Comparison of ENCODE assay signal across 17 cellular contexts in the genomic region with DNA sequence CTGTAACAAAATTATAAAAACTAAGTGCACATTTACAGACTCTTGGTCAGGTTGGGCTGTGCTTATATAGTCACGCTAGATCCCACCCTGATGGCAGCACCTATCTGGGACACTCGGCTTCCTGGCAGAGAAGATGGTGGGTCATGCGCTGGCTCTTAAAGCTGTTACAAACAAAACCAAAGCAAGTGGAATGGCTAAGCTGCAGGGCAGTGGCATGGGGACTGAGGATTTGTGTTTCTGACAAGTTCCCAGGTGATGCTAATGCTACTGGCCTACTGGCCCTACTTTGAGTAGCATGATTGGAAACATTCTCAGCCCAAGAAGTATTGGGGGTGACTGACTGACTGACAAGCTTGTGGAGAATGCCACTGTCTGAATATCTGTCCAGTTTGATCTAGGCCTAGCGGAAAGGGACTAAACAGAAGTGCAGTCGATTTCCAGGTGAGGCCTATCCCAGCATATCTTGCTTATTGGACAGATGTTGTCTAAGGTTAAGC. TPM values are rescaled to one million over a fixed set of nuclear protein-coding genes. Genes with fewer than 3 reads are reported as not detected.
A peak's percentile ranks its signal among the peaks of the same experiment; 100 is the strongest.
DNase-seq lines count a peak whose midpoint lies in the region; ATAC-seq, FAIRE-seq and TF ChIP-seq lines count a peak whose summit lies in the region.
"Had no signal": no experiment of that assay in that cellular context is flagged by ENCODE, and none has a peak within 500 bp of the region (broad histone marks: within the 10 kb centered on the region; RNA-seq: fewer than 3 reads in every experiment).

No MANE protein-coding gene starts in this region.

- no peak overlapping the region for H4K91ac ChIP-seq in H9 (ENCODE audit: insufficient read length, low read depth, low read length)

- POLR2A ChIA-PET in K562 (lab: Yijun Ruan, JAX) = interaction anchor here (3.4 kb wide), 1 partner anchor 8 kb away, joined by 29 read pairs; a partner anchor contains a TSS

- DNase-seq in H9 (peak; percentile 37), K562 (ENCODE audit: extremely low read depth in 1 of 4, low spot score in 3 of 4) (peak in 1 of 4 experiments; percentile 16), NCI-H2227 treated with DMSO at 0.1 percent for 48 hours (lab: John Stamatoyannopoulos, UW) (no peak)
- DNase-seq: activated CD4-positive, CD25-positive, alpha-beta regulatory T cell; activated naive CD4-positive, alpha-beta T cell; COR-L47; GDM1; mesenchymal stem cell; NCI-H1092; NCI-H69 had no signal

- H3K9ac ChIP-seq in H9 (ENCODE audit: extremely low read depth, insufficient read length, low read length) (no peak overlapping the region), K562 (ENCODE audit: insufficient read depth in 1 of 2, low read depth in 2 of 2, low read length in 2 of 2) (no peak overlapping the region)

- CTCF ChIA-PET in K562 (lab: Yijun Ruan, JAX; ENCODE audit: low intra/inter-chr PET ratio) = no interaction called here

- H4K20me1 ChIP-seq in H9 (ENCODE audit: control insufficient read depth, insufficient read depth, insufficient read length) = no peaks in the 10 kb centered on the region
- peaks cover 1% of the 10 kb centered on the region; the same call in 1 of the 2 replicates for H4K20me1 ChIP-seq in K562 (replicated peaks; ENCODE audit: control insufficient read depth, insufficient read depth, low read length)

- peaks cover 0 to under 1% of the 10 kb centered on the region in 2 experiments; a peak in 2 of 4 replicates for H3K4me1 Mint-ChIP-seq in H9

- in situ Hi-C loops in K562 (cut with MboI) = no loop called here

- H4K8ac ChIP-seq in H9 (replicated peaks; ENCODE audit: insufficient read length, low read depth, low read length) = no peak overlapping the region

- peaks cover under 1% of the 10 kb centered on the region; the same call in 1 of the 2 replicates for H3K79me2 ChIP-seq in H9 (ENCODE audit: insufficient read depth, low read length)
- peaks cover 19% of the 10 kb centered on the region for H3K79me2 ChIP-seq in K562 (ENCODE audit: control insufficient read depth, insufficient read depth, low read length)

- peak overlapping the region in 2 of 3 experiments; percentile 82 to 95; a peak in 4 of 7 replicates for H3K27ac Mint-ChIP-seq in H9

- no peak overlapping the region for H3K56ac ChIP-seq in H9 (ENCODE audit: insufficient read length, low read depth, low read length)

- no peak overlapping the region for H3K4me3 ChIP-seq in K562
- H3K4me3 ChIP-seq: coronary artery, esophagus muscularis mucosa had no signal

- no peaks in the 10 kb centered on the region for H3K23me2 ChIP-seq in H9 (ENCODE audit: insufficient read length, low read depth, low read length, poor library complexity, severe bottlenecking)

- H3K27me3 ChIP-seq in H9 (ENCODE audit: insufficient read depth, low read length) (no peaks in the 10 kb centered on the region), K562 (ENCODE audit: control insufficient read depth in 2 of 2, insufficient read depth in 2 of 2, low read length in 2 of 2) (no peaks in the 10 kb centered on the region)
- H3K27me3 ChIP-seq: esophagus muscularis mucosa had no signal

- no peak overlapping the region for H2BK15ac ChIP-seq in H9 (ENCODE audit: low read depth, low read length)

- H3K4me1 ChIP-seq in H9 (ENCODE audit: insufficient read depth, low read length) = no peaks in the 10 kb centered on the region
- H3K4me1 ChIP-seq in K562 (replicated peaks in 1 of 2; ENCODE audit: control insufficient read depth in 2 of 2, insufficient read depth in 2 of 2, low read length in 2 of 2) = peaks cover 0 to 3% of the 10 kb centered on the region in 2 experiments; a peak in 1 of 5 replicates

- intact Hi-C loops in K562 (cut with micrococcal nuclease) = no loop called here

- no peak overlapping the region for H2AK5ac ChIP-seq in H9 (ENCODE audit: insufficient read length, low read length)

- no peak overlapping the region for H2BK12ac ChIP-seq in H9 (ENCODE audit: insufficient read length, low read depth, low read length)

- ATAC-seq in K562 = peak; percentile 66
- ATAC-seq in GM18870 (IDR thresholded peaks at IDR 0.05; ENCODE audit: unreplicated experiment) = no peak
- no peak for ATAC-seq in HG02588 (IDR thresholded peaks at IDR 0.05; ENCODE audit: unreplicated experiment)

- peaks cover 28 to 52% (median 40%) of the 10 kb centered on the region in 3 experiments for H3K36me3 Mint-ChIP-seq in H9 (ENCODE audit: insufficient read depth in 1 of 3, low read depth in 3 of 3)

- H4K5ac ChIP-seq in H9 (ENCODE audit: insufficient read length, low read depth, low read length) = no peak overlapping the region

- WGBS in H9 (ENCODE audit: extremely low coverage, insufficient read length, low lambda C conversion rate) = no CpG with 5 or more reads among the region's 5 CpGs
- WGBS in K562 (ENCODE audit: insufficient coverage, low coverage, missing lambda C conversion rate) = 76% methylated on average over 5 of the region's 5 CpGs

- H3K9me3 Mint-ChIP-seq in H9 = no peaks in the 10 kb centered on the region

- no peak overlapping the region for H3T11ph ChIP-seq in H9 (ENCODE audit: low read length)

- no peak overlapping the region for H2BK5ac ChIP-seq in H9 (ENCODE audit: insufficient read length, low read length)

- TF ChIP-seq CTCF in 22Rv1 (IDR thresholded peaks at IDR 0.05) (no peak), H9 (conservative IDR thresholded peaks at IDR 0.05) (no peak), K562 (IDR thresholded peaks at IDR 0.05 in 2 of 3, conservative IDR thresholded peaks at IDR 0.05 in 1 of 3; ENCODE audit: insufficient read depth in 2 of 3, low read depth in 1 of 3, low read length in 3 of 3) (no peak)

- H3K4me3 Mint-ChIP-seq in H9 = no peak overlapping the region

- no TSS peak for BruUV-seq in K562 (replicated peaks; lab: Mats Ljungman, UMichigan)

- peaks cover 52% of the 10 kb centered on the region for H3K36me3 ChIP-seq in K562 (ENCODE audit: control insufficient read depth, insufficient read depth, low read length)

- TF ChIP-seq RAD21 in K562 (CRISPR knock-in tag; conservative IDR thresholded peaks at IDR 0.05 in 1 of 2, IDR thresholded peaks at IDR 0.05 in 1 of 2) = no peak

- H3K4me2 ChIP-seq in H9 (ENCODE audit: insufficient read depth, insufficient read length, low read length) (no peak overlapping the region), K562 (ENCODE audit: insufficient read depth, low read length) (no peak overlapping the region)

- peak; percentile 58; the same call in 1 of the 2 replicates for TF ChIP-seq POLR2A in K562 (conservative IDR thresholded peaks at IDR 0.05)

- no peak overlapping the region for H3K23ac ChIP-seq in H9 (ENCODE audit: insufficient read length, low read depth, low read length)

- no peak overlapping the region for H2BK20ac ChIP-seq in H9 (ENCODE audit: low read depth, low read length, poor library complexity, severe bottlenecking)

- H3K9me1 ChIP-seq in K562 (ENCODE audit: control insufficient read depth, insufficient read depth, low read length) = no peaks in the 10 kb centered on the region

- TF ChIP-seq EP300 in K562 (IDR thresholded peaks at IDR 0.05; ENCODE audit: low read length) = no peak

- no peaks in the 10 kb centered on the region for H3K9me3 ChIP-seq in H9 (ENCODE audit: control insufficient read depth, low read depth, low read length)
- H3K9me3 ChIP-seq in K562 (replicated peaks; ENCODE audit: control insufficient read depth, insufficient read depth, low read depth, low read length) = no peaks in the 10 kb centered on the region
- H3K9me3 ChIP-seq: esophagus muscularis mucosa had no signal

- FAIRE-seq in K562 (lab: Jason Lieb, UNC) = peak; percentile 42
- FAIRE-seq: astrocyte had no signal

- H3K4ac ChIP-seq in H9 (ENCODE audit: low read depth, low read length) = no peak overlapping the region

- H3K27me3 Mint-ChIP-seq in H9 (ENCODE audit: low read depth) = no peaks in the 10 kb centered on the region; the same call in 1 of the 2 replicates

- H3K14ac ChIP-seq in H9 (ENCODE audit: insufficient read depth, low read length) = no peak overlapping the region

- no peak overlapping the region for H2AFZ ChIP-seq in H9 (ENCODE audit: low read length)
- H2AFZ ChIP-seq in K562 (ENCODE audit: low read depth, low read length) = no peak overlapping the region

- H3K27ac ChIP-seq in 22Rv1 (peak overlapping the region; percentile 68), H9 (ENCODE audit: insufficient read length, low read depth, low read length) (no peak overlapping the region), K562 (ENCODE audit: extremely low read depth, low read depth, low read length) (no peak overlapping the region)
- H3K27ac ChIP-seq: coronary artery had no signal

- no peak overlapping the region for H3K18ac ChIP-seq in H9 (ENCODE audit: insufficient read length, low read depth, low read length)

- H3K79me1 ChIP-seq in H9 (ENCODE audit: insufficient read depth, low read depth, low read length, poor library complexity, severe bottlenecking) = no peaks in the 10 kb centered on the region

- H2BK120ac ChIP-seq in H9 (ENCODE audit: low read depth, low read length, poor library complexity, severe bottlenecking) = no peak overlapping the region

RNA-seq across cellular contexts. Expression of a gene that starts 8.3 kb away (rescaled TPM):
- total RNA-seq in H9 (2021) = 861 and 876 TPM in 2 replicates
- total RNA-seq in K562 (2011; cell fraction: chromatin; rRNA removed; ENCODE audit: low replicate concordance) = 52.4 and 105 TPM in 2 replicates
- total RNA-seq in K562 (2011; cell fraction: nucleolus; rRNA removed) = 77.4 and 82.7 TPM in 2 replicates
- total RNA-seq in K562 (2011; cell fraction: nucleoplasm; rRNA removed) = 133 and 210 TPM in 2 replicates
- total RNA-seq in K562 (2014; rRNA removed) = 500 and 534 TPM in 2 replicates
- 775 and 842 TPM in 2 replicates for total RNA-seq in K562 (2014; rRNA removed; fragmentation: Illumina TruSeq; extraction: Trizol)
- total RNA-seq in K562 (2015; rRNA removed; fragmentation: Illumina TruSeq; extraction: Trizol) = 754 and 814 TPM in 2 replicates
- 808 and 883 TPM in 2 replicates for total RNA-seq in K562 (2021)
- 761 and 848 TPM in 2 replicates for polyA plus RNA-seq in K562 (2011; rRNA removed)
- polyA plus RNA-seq in K562 (2011; cell fraction: cytosol; rRNA removed) = 199 and 413 TPM in 2 replicates
- polyA plus RNA-seq in K562 (2011; cell fraction: nucleus; rRNA removed) = 206 and 312 TPM in 2 replicates
- 1,014 and 1,078 TPM in 2 replicates for polyA plus RNA-seq in K562 (2012)
- 1,456 and 1,637 TPM in 2 replicates for polyA plus RNA-seq in K562 (2014; fragmentation: Illumina TruSeq; extraction: Trizol)
- 1,000 to 10,000 TPM; 1,000 to 1,004 TPM for polyA plus RNA-seq in K562 (2014; fragmentation: Nextera tagmentation; extraction: Ambion mirVana)
- polyA plus RNA-seq in K562 (2014; rRNA removed) = 860 and 925 TPM in 2 replicates
- 882 and 931 TPM in 2 replicates for polyA minus RNA-seq in K562 (2011; rRNA and poly(A)+ RNA removed)
- polyA minus RNA-seq in K562 (2011; cell fraction: cytosol; rRNA and poly(A)+ RNA removed) = 300 and 339 TPM in 2 replicates
- polyA minus RNA-seq in K562 (2011; cell fraction: nucleus; rRNA and poly(A)+ RNA removed) = 52.6 and 126 TPM in 2 replicates

RNA-seq across cellular contexts. Expression of a gene that starts 57.9 kb away (rescaled TPM):
- 0.20 and 0.31 TPM in 2 replicates for total RNA-seq in H9 (2021)
- total RNA-seq in K562 (2011; cell fraction: chromatin; rRNA removed; ENCODE audit: low replicate concordance) = not detected in 2 replicates
- 0.17 and 0.26 TPM in 2 replicates for total RNA-seq in K562 (2011; cell fraction: nucleolus; rRNA removed)
- 0.23 and 0.81 TPM in 2 replicates for total RNA-seq in K562 (2011; cell fraction: nucleoplasm; rRNA removed)
- 0.33 TPM in 1 of 2 replicates, not detected in the other for total RNA-seq in K562 (2014; rRNA removed)
- total RNA-seq in K562 (2014; rRNA removed; fragmentation: Illumina TruSeq; extraction: Trizol) = 0.07 TPM in 1 of 2 replicates, not detected in the other
- total RNA-seq in K562 (2015; rRNA removed; fragmentation: Illumina TruSeq; extraction: Trizol) = not detected in 2 replicates
- total RNA-seq in K562 (2021) = 0.22 and 0.40 TPM in 2 replicates
- 0.03 TPM in 2 replicates for polyA plus RNA-seq in K562 (2011; rRNA removed)
- 0.04 and 0.06 TPM in 2 replicates for polyA plus RNA-seq in K562 (2011; cell fraction: cytosol; rRNA removed)
- polyA plus RNA-seq in K562 (2011; cell fraction: nucleus; rRNA removed) = 0.06 and 0.18 TPM in 2 replicates
- polyA plus RNA-seq in K562 (2012) = 0.07 and 0.09 TPM in 2 replicates
- 0.06 and 0.10 TPM in 2 replicates for polyA plus RNA-seq in K562 (2014; fragmentation: Illumina TruSeq; extraction: Trizol)
- polyA plus RNA-seq in K562 (2014; fragmentation: Nextera tagmentation; extraction: Ambion mirVana) = not detected
- 0.20 TPM in 1 of 2 replicates, not detected in the other for polyA plus RNA-seq in K562 (2014; rRNA removed)
- not detected in 2 replicates for polyA minus RNA-seq in K562 (2011; rRNA and poly(A)+ RNA removed)
- polyA minus RNA-seq in K562 (2011; cell fraction: cytosol; rRNA and poly(A)+ RNA removed) = not detected in 2 replicates
- polyA minus RNA-seq in K562 (2011; cell fraction: nucleus; rRNA and poly(A)+ RNA removed) = 0.13 TPM in 1 of 2 replicates, not detected in the other
- polyA plus RNA-seq: neural cell had no signal

RNA-seq across cellular contexts. Expression of a gene that starts 58.9 kb away (rescaled TPM):
- total RNA-seq in H9 (2021) = 6.6 and 8.9 TPM in 2 replicates
- total RNA-seq in K562 (2011; cell fraction: chromatin; rRNA removed; ENCODE audit: low replicate concordance) = 24.0 and 49.2 TPM in 2 replicates
- total RNA-seq in K562 (2011; cell fraction: nucleolus; rRNA removed) = 20.5 and 24.2 TPM in 2 replicates
- 19.1 and 29.8 TPM in 2 replicates for total RNA-seq in K562 (2011; cell fraction: nucleoplasm; rRNA removed)
- total RNA-seq in K562 (2014; rRNA removed) = 9.8 and 9.9 TPM in 2 replicates
- 15.8 and 20.2 TPM in 2 replicates for total RNA-seq in K562 (2014; rRNA removed; fragmentation: Illumina TruSeq; extraction: Trizol)
- 7.9 and 8.9 TPM in 2 replicates for total RNA-seq in K562 (2015; rRNA removed; fragmentation: Illumina TruSeq; extraction: Trizol)
- total RNA-seq in K562 (2021) = 8.5 and 13.5 TPM in 2 replicates
- 24.6 and 28.7 TPM in 2 replicates for polyA plus RNA-seq in K562 (2011; rRNA removed)
- polyA plus RNA-seq in K562 (2011; cell fraction: cytosol; rRNA removed) = 6.1 and 8.0 TPM in 2 replicates
- polyA plus RNA-seq in K562 (2011; cell fraction: nucleus; rRNA removed) = 29.0 and 43.6 TPM in 2 replicates
- polyA plus RNA-seq in K562 (2012) = 7.4 and 11.8 TPM in 2 replicates
- 10.5 and 11.7 TPM in 2 replicates for polyA plus RNA-seq in K562 (2014; fragmentation: Illumina TruSeq; extraction: Trizol)
- polyA plus RNA-seq in K562 (2014; fragmentation: Nextera tagmentation; extraction: Ambion mirVana) = 10 to 100 TPM; 11.9 to 16.4 TPM
- 12.3 and 12.8 TPM in 2 replicates for polyA plus RNA-seq in K562 (2014; rRNA removed)
- polyA minus RNA-seq in K562 (2011; rRNA and poly(A)+ RNA removed) = 15.7 and 16.5 TPM in 2 replicates
- polyA minus RNA-seq in K562 (2011; cell fraction: cytosol; rRNA and poly(A)+ RNA removed) = 8.0 and 8.2 TPM in 2 replicates
- polyA minus RNA-seq in K562 (2011; cell fraction: nucleus; rRNA and poly(A)+ RNA removed) = 21.0 and 35.0 TPM in 2 replicates

RNA-seq across cellular contexts. Expression of a gene that starts 59.0 kb away (rescaled TPM):
- total RNA-seq in H9 (2021) (43.5 TPM in 2 replicates), K562 (2014; rRNA removed) (28.1 and 31.2 TPM in 2 replicates), K562 (2014; rRNA removed; fragmentation: Illumina TruSeq; extraction: Trizol) (46.2 and 55.4 TPM in 2 replicates), K562 (2015; rRNA removed; fragmentation: Illumina TruSeq; extraction: Trizol) (38.3 and 46.7 TPM in 2 replicates), K562 (2021) (38.9 and 51.0 TPM in 2 replicates)
- total RNA-seq in K562 (2011; cell fraction: chromatin; rRNA removed; ENCODE audit: low replicate concordance) = 61.0 and 102 TPM in 2 replicates
- total RNA-seq in K562 (2011; cell fraction: nucleolus; rRNA removed) = 38.4 and 42.2 TPM in 2 replicates
- total RNA-seq in K562 (2011; cell fraction: nucleoplasm; rRNA removed) = 64.7 and 82.1 TPM in 2 replicates
- polyA plus RNA-seq in K562 (2011; rRNA removed) (24.0 and 33.8 TPM in 2 replicates), K562 (2014; fragmentation: Illumina TruSeq; extraction: Trizol) (29.8 and 37.0 TPM in 2 replicates), K562 (2014; fragmentation: Nextera tagmentation; extraction: Ambion mirVana) (10 to 100 TPM; 28.1 to 49.3 TPM), K562 (2014; rRNA removed) (33.7 and 34.1 TPM in 2 replicates)
- 9.8 and 15.8 TPM in 2 replicates for polyA plus RNA-seq in K562 (2011; cell fraction: cytosol; rRNA removed)
- 43.1 and 48.3 TPM in 2 replicates for polyA plus RNA-seq in K562 (2011; cell fraction: nucleus; rRNA removed)
- polyA plus RNA-seq in K562 (2012) = 6.7 and 24.7 TPM in 2 replicates
- 60.0 and 62.1 TPM in 2 replicates for polyA minus RNA-seq in K562 (2011; rRNA and poly(A)+ RNA removed)
- polyA minus RNA-seq in K562 (2011; cell fraction: cytosol; rRNA and poly(A)+ RNA removed) = 15.7 and 19.6 TPM in 2 replicates
- 69.1 and 104 TPM in 2 replicates for polyA minus RNA-seq in K562 (2011; cell fraction: nucleus; rRNA and poly(A)+ RNA removed)
